9 cellular contexts compared by ENCODE assay signal in the genomic region with DNA sequence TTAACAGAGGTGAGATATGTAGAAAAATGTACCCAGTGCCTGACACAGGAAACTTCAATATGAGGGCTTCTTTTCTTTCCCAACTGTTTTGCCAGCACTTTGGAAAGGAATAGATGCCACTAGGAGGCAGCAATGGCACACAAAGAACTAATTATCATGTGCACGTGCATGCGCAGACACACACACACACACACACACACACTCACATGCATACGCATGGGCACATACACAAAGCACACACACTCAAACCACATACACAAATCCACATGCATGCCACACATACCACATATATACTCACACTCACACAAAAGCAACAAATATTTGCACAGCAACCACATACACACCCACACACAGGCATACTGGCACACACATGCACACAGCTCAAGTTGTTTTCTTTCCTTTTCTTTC. TPM values are rescaled to one million over a fixed set of nuclear protein-coding genes. Genes with fewer than 3 reads are reported as not detected.
DNase-seq lines count a peak whose midpoint lies in the region; ATAC-seq, FAIRE-seq and TF ChIP-seq lines count a peak whose summit lies in the region.
"Had no signal": no experiment of that assay in that cellular context is flagged by ENCODE, and none has a peak within 500 bp of the region (broad histone marks: within the 10 kb centered on the region; RNA-seq: fewer than 3 reads in every experiment).

No MANE protein-coding gene starts in this region.

- FAIRE-seq in A549 (lab: Jason Lieb, UNC), result peak; percentile 99

- POLR2A ChIA-PET in A549 (lab: Yijun Ruan, JAX), result no interaction called here

- TF ChIP-seq CTCF in A549 (IDR thresholded peaks at IDR 0.05) (peak; percentile 98), GM12864 (IDR thresholded peaks at IDR 0.05; ENCODE audit: low read depth, low read length, missing control alignments) (peak; percentile 57), fibroblast of mammary gland (conservative IDR thresholded peaks at IDR 0.05; ENCODE audit: control insufficient read depth, insufficient read depth, low read depth, low read length) (peak; percentile 79), parathyroid adenoma (IDR thresholded peaks at IDR 0.05) (peak; percentile 43)

- ATAC-seq in A549, result peak; percentile 75 to 81
- no peak for ATAC-seq in HG02970 (IDR thresholded peaks at IDR 0.05; ENCODE audit: low FRiP score, unreplicated experiment)
- ATAC-seq in aorta (ENCODE audit: low FRiP score), result no peak

- CTCF ChIA-PET in A549 (lab: Yijun Ruan, JAX), result interaction anchor here (0.6 to 4.8 kb wide), 93 partner anchors 8 to 1170 kb away, joined by 3 to 59 read pairs (median 4); partner anchors contain the start of genes APOH and CEP112

- TF ChIP-seq POLR2A in A549 (IDR thresholded peaks at IDR 0.05; ENCODE audit: low read length), result no peak

- no peaks in the 10 kb centered on the region for H3K79me2 ChIP-seq in parathyroid adenoma

- H3K4me2 ChIP-seq in A549 (peak overlapping the region; percentile 59), parathyroid adenoma (ENCODE audit: low read length) (no peak overlapping the region)

- no peak overlapping the region for H3K9ac ChIP-seq in parathyroid adenoma

- no peak for TF ChIP-seq EP300 in A549 (IDR thresholded peaks at IDR 0.05)

- H3K27ac ChIP-seq in A549 (peak overlapping the region; percentile 8 to 14; a peak in 2 of 6 replicates), parathyroid adenoma (no peak overlapping the region), aorta (ENCODE audit: low read depth in 1 of 2, low read length in 2 of 2) (no peak overlapping the region)

- intact Hi-C loops in aorta (cut with DNase I), result no loop called here

- no peaks in the 10 kb centered on the region for H3K27me3 ChIP-seq in parathyroid adenoma (ENCODE audit: control insufficient read depth, insufficient read depth, low read length)
- no peaks in the 10 kb centered on the region for H3K27me3 ChIP-seq in aorta (ENCODE audit: control insufficient read depth in 1 of 2, insufficient read depth in 2 of 2, low read length in 1 of 2)

- 2% methylated on average over 3 of the region's 3 CpGs for WGBS in A549 (ENCODE audit: missing lambda C conversion rate)
- WGBS in aorta, 2 donors, result 11 to 12% methylated on average over 3 of the region's 3 CpGs

- H3K4me3 ChIP-seq in A549 (no peak overlapping the region), GM12864 (ENCODE audit: low read depth, low read length) (no peak overlapping the region), fibroblast of mammary gland (ENCODE audit: control insufficient read depth, low read depth, low read length) (no peak overlapping the region), parathyroid adenoma (ENCODE audit: low read depth, low read length) (no peak overlapping the region), aorta (ENCODE audit: low read length in 2 of 2) (no peak overlapping the region)

- no peak overlapping the region for H2AFZ ChIP-seq in parathyroid adenoma

- H3K4me1 ChIP-seq in A549 (peaks cover 5% of the 10 kb centered on the region), parathyroid adenoma (no peaks in the 10 kb centered on the region), aorta (ENCODE audit: control insufficient read depth in 1 of 2, insufficient read depth in 2 of 2, low read length in 2 of 2) (no peaks in the 10 kb centered on the region)

- H3K36me3 ChIP-seq in parathyroid adenoma (ENCODE audit: control insufficient read depth, insufficient read depth, low read length) (no peaks in the 10 kb centered on the region), aorta (ENCODE audit: control insufficient read depth in 1 of 2, insufficient read depth in 2 of 2, low read length in 1 of 2) (no peaks in the 10 kb centered on the region)

- H3K9me3 ChIP-seq in A549 (no peaks in the 10 kb centered on the region), parathyroid adenoma (ENCODE audit: control insufficient read depth, low read length) (no peaks in the 10 kb centered on the region), aorta (ENCODE audit: control insufficient read depth, low read length) (peaks cover 3% of the 10 kb centered on the region)

- DNase-seq in A549 (ENCODE audit: low read depth in 1 of 2, low spot score in 1 of 2) (peak; percentile 77 to 89), GM12864 (ENCODE audit: low read depth) (no peak), NCI-H345 treated with DMSO at 0.1 percent for 48 hours (lab: John Stamatoyannopoulos, UW; ENCODE audit: unreplicated experiment) (peak; percentile 10), fibroblast of mammary gland (ENCODE audit: low read depth) (peak; percentile 83), aorta (no peak)
- DNase-seq in activated CD4-positive, alpha-beta T cell treated with anti-CD3 and anti-CD28 coated beads, Interleukin-2, amount 50 U/mL, for 4 hours, result peak; percentile 31 to 32

- TF ChIP-seq RAD21 in A549 (conservative IDR thresholded peaks at IDR 0.05 in 1 of 2, IDR thresholded peaks at IDR 0.05 in 1 of 2), result peak; percentile 99

TF ChIP-seq in A549, 52 proteins besides CTCF, POLR2A, EP300 and RAD21:
- TF ChIP-seq, protein P1, sequence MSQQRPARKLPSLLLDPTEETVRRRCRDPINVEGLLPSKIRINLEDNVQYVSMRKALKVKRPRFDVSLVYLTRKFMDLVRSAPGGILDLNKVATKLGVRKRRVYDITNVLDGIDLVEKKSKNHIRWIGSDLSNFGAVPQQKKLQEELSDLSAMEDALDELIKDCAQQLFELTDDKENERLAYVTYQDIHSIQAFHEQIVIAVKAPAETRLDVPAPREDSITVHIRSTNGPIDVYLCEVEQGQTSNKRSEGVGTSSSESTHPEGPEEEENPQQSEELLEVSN (IDR thresholded peaks at IDR 0.05; ENCODE audit: borderline replicate concordance, low read depth), result no peak
- TF ChIP-seq CBX2 (IDR thresholded peaks at IDR 0.05; ENCODE audit: borderline replicate concordance, low read depth) (no peak), MAZ (IDR thresholded peaks at IDR 0.05; ENCODE audit: borderline replicate concordance, low read depth, low read length) (no peak), CHD4 (IDR thresholded peaks at IDR 0.05; ENCODE audit: borderline replicate concordance) (no peak), BHLHE40 (IDR thresholded peaks at IDR 0.05; ENCODE audit: low read depth, low read length) (peak; percentile 99), MYC (IDR thresholded peaks at IDR 0.05; ENCODE audit: borderline replicate concordance, low read length) (peak; percentile 83; the same call in 1 of the 2 replicates), ZSCAN20 (CRISPR knock-in tag; IDR thresholded peaks at IDR 0.05) (no peak), SMC3 (IDR thresholded peaks at IDR 0.05) (peak; percentile 98), ZC3H11A (IDR thresholded peaks at IDR 0.05) (no peak), TP53 (CRISPR knock-in tag; IDR thresholded peaks at IDR 0.05) (no peak), TFCP2L1 (CRISPR knock-in tag; IDR thresholded peaks at IDR 0.05) (no peak), NPAS2 (CRISPR knock-in tag; IDR thresholded peaks at IDR 0.05; ENCODE audit: borderline replicate concordance) (peak; percentile 84), GATA3 (IDR thresholded peaks at IDR 0.05; ENCODE audit: borderline replicate concordance) (0 out of 2 replicates have a peak, but pooled peaks have one; percentile 21), RFX5 (IDR thresholded peaks at IDR 0.05) (no peak), FOXS1 (CRISPR knock-in tag; IDR thresholded peaks at IDR 0.05) (no peak), JUN (IDR thresholded peaks at IDR 0.05) (no peak), KDM1A (IDR thresholded peaks at IDR 0.05; ENCODE audit: low read depth) (no peak), ATOH8 (CRISPR knock-in tag; IDR thresholded peaks at IDR 0.05; ENCODE audit: low read depth) (no peak), SREBF2 (IDR thresholded peaks at IDR 0.05) (no peak), CHD2 (IDR thresholded peaks at IDR 0.05; ENCODE audit: low read length, partially characterized antibody) (no peak)
- TF ChIP-seq, protein P2, sequence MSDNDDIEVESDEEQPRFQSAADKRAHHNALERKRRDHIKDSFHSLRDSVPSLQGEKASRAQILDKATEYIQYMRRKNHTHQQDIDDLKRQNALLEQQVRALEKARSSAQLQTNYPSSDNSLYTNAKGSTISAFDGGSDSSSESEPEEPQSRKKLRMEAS (IDR thresholded peaks at IDR 0.05), result peak; percentile 95
- TF ChIP-seq, protein P3, sequence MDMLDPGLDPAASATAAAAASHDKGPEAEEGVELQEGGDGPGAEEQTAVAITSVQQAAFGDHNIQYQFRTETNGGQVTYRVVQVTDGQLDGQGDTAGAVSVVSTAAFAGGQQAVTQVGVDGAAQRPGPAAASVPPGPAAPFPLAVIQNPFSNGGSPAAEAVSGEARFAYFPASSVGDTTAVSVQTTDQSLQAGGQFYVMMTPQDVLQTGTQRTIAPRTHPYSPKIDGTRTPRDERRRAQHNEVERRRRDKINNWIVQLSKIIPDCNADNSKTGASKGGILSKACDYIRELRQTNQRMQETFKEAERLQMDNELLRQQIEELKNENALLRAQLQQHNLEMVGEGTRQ (IDR thresholded peaks at IDR 0.05), result no peak

RNA-seq across cellular contexts. Expression of gene CEP112, which starts 8.8 kb away (rescaled TPM):
- 15.2 and 17.9 TPM in 2 replicates for polyA plus RNA-seq in A549 (2011; rRNA removed)
- polyA plus RNA-seq in A549 (2012; cell fraction: cytosol; rRNA removed), result 4.5 and 4.7 TPM in 2 replicates
- 1.0 and 1.4 TPM in 2 replicates for polyA plus RNA-seq in A549 (2012; cell fraction: nucleus; rRNA removed)
- 9.1 to 10.7 TPM (median 9.6 TPM) in 3 replicates for polyA plus RNA-seq in A549 (2017; fragmentation: RNase III; extraction: RNeasy Plus Mini Kit Qiagen cat#74134 plus additional on column Dnase treatment)
- polyA minus RNA-seq in A549 (2011; rRNA and poly(A)+ RNA removed), result 12.0 and 12.1 TPM in 2 replicates
- total RNA-seq in aorta, result 10 to 100 TPM; 31.2 to 47.5 TPM
- 10 to 100 TPM; 17.5 to 30.2 TPM for polyA plus RNA-seq in aorta

RNA-seq across cellular contexts. Expression of gene APOH, which starts 28.5 kb away (rescaled TPM):
- polyA plus RNA-seq in A549 (2011; rRNA removed) (26.1 and 39.6 TPM in 2 replicates), A549 (2017; fragmentation: RNase III; extraction: RNeasy Plus Mini Kit Qiagen cat#74134 plus additional on column Dnase treatment) (5.7 to 6.9 TPM (median 6.9 TPM) in 3 replicates), aorta (1 to 10 TPM in 1 of 2 donors, not detected in 1; 1.1 TPM)
- polyA plus RNA-seq in A549 (2012; cell fraction: cytosol; rRNA removed), result 2.7 and 3.2 TPM in 2 replicates
- polyA plus RNA-seq in A549 (2012; cell fraction: nucleus; rRNA removed), result 2.4 and 3.0 TPM in 2 replicates
- polyA minus RNA-seq in A549 (2011; rRNA and poly(A)+ RNA removed), result 7.3 and 11.0 TPM in 2 replicates
- not detected for total RNA-seq in aorta
- total RNA-seq: lower leg skin had no signal

Comparison
In these comparisons a context has a peak if more than half of its experiments do, and no peak if none do; other contexts are left out.
1. ATAC-seq: peak in A549 (2 of 2); none in HG02970 (single experiment) and aorta (single experiment).
2. DNase-seq: peak in A549 (2 of 2), NCI-H345 treated with DMSO at 0.1 percent for 48 hours (single experiment), activated CD4-positive, alpha-beta T cell treated with anti-CD3 and anti-CD28 coated beads, Interleukin-2, amount 50 U/mL, for 4 hours (2 of 2) and fibroblast of mammary gland (single experiment); none in GM12864 (single experiment) and aorta (0 of 2).
3. H3K27ac ChIP-seq: peak in A549 (2 of 2); none in parathyroid adenoma (single experiment) and aorta (0 of 2).
4. CTCF ChIP-seq: peak in every context shown above with its lines; median percentile 98 in A549; 79 in fibroblast of mammary gland; 57 in GM12864; 43 in parathyroid adenoma.